ENCODE assay signal across 9 cellular contexts in genomic region chr4:89324671-89325070, GRCh38. TPM values are rescaled to one million over a fixed set of nuclear protein-coding genes. Genes with fewer than 3 reads are reported as not detected.
DNase-seq lines count a peak whose midpoint lies in the region; ATAC-seq and TF ChIP-seq lines count a peak whose summit lies in the region.
"Had no signal": no experiment of that assay in that cellular context is flagged by ENCODE, and none has a peak within 500 bp of the region (broad histone marks: within the 10 kb centered on the region; RNA-seq: fewer than 3 reads in every experiment).

No MANE protein-coding gene starts in this region.

- H3K4me1 Mint-ChIP-seq in glutamatergic neuron (ENCODE audit: low read depth, unreplicated experiment) (no peaks in the 10 kb centered on the region), immature natural killer cell (no peaks in the 10 kb centered on the region), type B pancreatic cell (ENCODE audit: unreplicated experiment) (no peaks in the 10 kb centered on the region)

- H4K20me1 ChIP-seq in OCI-LY1 (ENCODE audit: insufficient read depth, low read length) = no peaks in the 10 kb centered on the region

- no peaks in the 10 kb centered on the region for H3F3A ChIP-seq in OCI-LY1 (ENCODE audit: insufficient read depth, low read length)

- H3K4me2 ChIP-seq in OCI-LY1 (ENCODE audit: low read length) = peak overlapping the region; percentile 27; the same call in 1 of the 2 replicates

- H3K4me1 ChIP-seq in OCI-LY1 (ENCODE audit: insufficient read depth, low read length, severe bottlenecking) = peaks cover 42% of the 10 kb centered on the region

- no peaks in the 10 kb centered on the region for H3K9me3 ChIP-seq in OCI-LY1 (ENCODE audit: low read length)

- no peaks in the 10 kb centered on the region for H3K27me3 ChIP-seq in OCI-LY1 (ENCODE audit: insufficient read depth, low read length)

- no peak overlapping the region for H3K9ac ChIP-seq in OCI-LY1 (ENCODE audit: low read length)

- peak overlapping the region; percentile 62 for H3K27ac ChIP-seq in OCI-LY1 (ENCODE audit: low read depth, low read length, poor library complexity, severe bottlenecking)
- H3K27ac ChIP-seq: epithelial cell of prostate had no signal

- H3K4me3 Mint-ChIP-seq in glutamatergic neuron (ENCODE audit: unreplicated experiment) (no peak overlapping the region), immature natural killer cell (no peak overlapping the region), type B pancreatic cell (no peak overlapping the region)

- no peaks in the 10 kb centered on the region for H3K27me3 Mint-ChIP-seq in glutamatergic neuron (ENCODE audit: unreplicated experiment)
- H3K27me3 Mint-ChIP-seq in immature natural killer cell (ENCODE audit: low read depth in 3 of 3) = peaks cover 0 to 4% (median 0%) of the 10 kb centered on the region in 3 donors
- H3K27me3 Mint-ChIP-seq in type B pancreatic cell = no peaks in the 10 kb centered on the region

- H3K9me2 ChIP-seq in OCI-LY1 (ENCODE audit: low read depth, low read length) = no peaks in the 10 kb centered on the region

- H3K27ac Mint-ChIP-seq in glutamatergic neuron (ENCODE audit: unreplicated experiment) (no peak overlapping the region), immature natural killer cell (no peak overlapping the region), type B pancreatic cell (no peak overlapping the region)

- no peak for TF ChIP-seq CTCF in OCI-LY1 (IDR thresholded peaks at IDR 0.05; ENCODE audit: low read length)
- no peak for TF ChIP-seq CTCF in glutamatergic neuron (IDR thresholded peaks at IDR 0.05; ENCODE audit: partially characterized antibody, unreplicated experiment)
- no peak for TF ChIP-seq CTCF in type B pancreatic cell (conservative IDR thresholded peaks at IDR 0.05)

- DNase-seq in left lobe of liver (ENCODE audit: low spot score) (no peak), glutamatergic neuron (no peak), NCI-H82 treated with DMSO at 0.1 percent for 48 hours (lab: John Stamatoyannopoulos, UW; ENCODE audit: unreplicated experiment) (no peak), immature natural killer cell (no peak), type B pancreatic cell (ENCODE audit: extremely low spot score, unreplicated experiment) (no peak)

- H3K4me3 ChIP-seq in OCI-LY1 (ENCODE audit: low read depth, low read length, poor library complexity, severe bottlenecking) = no peak overlapping the region

- no peak overlapping the region for H2AFZ ChIP-seq in OCI-LY1 (ENCODE audit: low read length)

- H3K79me2 ChIP-seq in OCI-LY1 (ENCODE audit: insufficient read depth, low read length) = no peaks in the 10 kb centered on the region

- ATAC-seq in GM18861 (IDR thresholded peaks at IDR 0.05; ENCODE audit: unreplicated experiment) = peak; percentile 97
- ATAC-seq in HG02678 (IDR thresholded peaks at IDR 0.05; ENCODE audit: unreplicated experiment) = peak; percentile 70
- ATAC-seq in left lobe of liver = peak; percentile 51

- H3K9me3 Mint-ChIP-seq in glutamatergic neuron (ENCODE audit: unreplicated experiment) (peaks cover 2% of the 10 kb centered on the region), immature natural killer cell (no peaks in the 10 kb centered on the region), type B pancreatic cell (no peaks in the 10 kb centered on the region)

- H3K36me3 Mint-ChIP-seq in glutamatergic neuron (ENCODE audit: unreplicated experiment) (no peaks in the 10 kb centered on the region), immature natural killer cell (no peaks in the 10 kb centered on the region), type B pancreatic cell (no peaks in the 10 kb centered on the region)

- H3K36me3 ChIP-seq in OCI-LY1 (ENCODE audit: insufficient read depth, low read length) = no peaks in the 10 kb centered on the region

RNA-seq across cellular contexts. Expression of gene GPRIN3, which starts 17.1 kb away (rescaled TPM):
- 0.40 TPM for total RNA-seq in left lobe of liver
- total RNA-seq in glutamatergic neuron (ENCODE audit: unreplicated experiment) = 94.3 TPM
- polyA plus RNA-seq in immature natural killer cell = 10 to 100 TPM in 1 of 3 donors, 1 to 10 TPM in 2; 5.5 to 15.9 (median 7.3) TPM
- 4.0 and 4.5 TPM in 2 replicates for total RNA-seq in type B pancreatic cell (ENCODE audit: low replicate concordance)

Comparison
In these comparisons a context has a peak if more than half of its experiments do, and no peak if none do; other contexts are left out.
1. RNA of gene GPRIN3, which starts 17.1 kb away (total RNA-seq): 94.3 TPM in glutamatergic neuron (single experiment); 4.0 to 4.5 TPM in type B pancreatic cell and 0.40 TPM in left lobe of liver (single experiment); every median in the first group is over 10 times any median in the second.
2. Peak in every context shown above with its lines, with median percentiles within 50 percentile points of each other: ATAC-seq.